ENCODE assay signal across 1 cellular context in genomic region chr5:59745422-59745863, GRCh38.
TF ChIP-seq lines count a peak whose summit lies in the region.

No MANE protein-coding gene starts in this region.

TF ChIP-seq in HEK293, 187 proteins besides CTCF, POLR2A, EP300 and RAD21 (continued from another document and continues in another):
- peak; percentile 75; the same call in 1 of the 2 replicates for TF ChIP-seq INSM2 (tag by site-specific recombination; IDR thresholded peaks at IDR 0.05)
- TF ChIP-seq ZNF341 (tag by site-specific recombination; IDR thresholded peaks at IDR 0.05; ENCODE audit: low read depth) = peak; percentile 46; the same call in 1 of the 2 replicates
- no peak for TF ChIP-seq YY1 (tag by site-specific recombination; IDR thresholded peaks at IDR 0.05)
- TF ChIP-seq WT1 (tag by site-specific recombination; IDR thresholded peaks at IDR 0.05) = peak; percentile 52; the same call in 1 of the 2 replicates
- TF ChIP-seq ZNF580 (tag by site-specific recombination; IDR thresholded peaks at IDR 0.05) = peak; percentile 77
- no peak for TF ChIP-seq ZNF366 (tag by site-specific recombination; conservative IDR thresholded peaks at IDR 0.05)
- TF ChIP-seq ZNF585B (tag by site-specific recombination; IDR thresholded peaks at IDR 0.05) = no peak
- no peak for TF ChIP-seq YY2 (tag by site-specific recombination; IDR thresholded peaks at IDR 0.05)
- peak; percentile 52; the same call in 1 of the 2 replicates for TF ChIP-seq ZNF18 (tag by site-specific recombination; IDR thresholded peaks at IDR 0.05)
- TF ChIP-seq ZNF521 (tag by site-specific recombination; IDR thresholded peaks at IDR 0.05) = no peak
- TF ChIP-seq ZSCAN30 (tag by site-specific recombination; IDR thresholded peaks at IDR 0.05) = 0 out of 2 replicates have a peak, but pooled peaks have one; percentile 35
- TF ChIP-seq ZNF623 (tag by site-specific recombination; IDR thresholded peaks at IDR 0.05) = no peak
- TF ChIP-seq SALL2 (tag by site-specific recombination; IDR thresholded peaks at IDR 0.05; ENCODE audit: borderline replicate concordance) = no peak
- peak; percentile 90 for TF ChIP-seq FEZF1 (tag by site-specific recombination; IDR thresholded peaks at IDR 0.05)
- TF ChIP-seq ZBTB8A (tag by site-specific recombination; IDR thresholded peaks at IDR 0.05) = peak; percentile 62; the same call in 1 of the 2 replicates
- TF ChIP-seq ZNF335 (tag by site-specific recombination; conservative IDR thresholded peaks at IDR 0.05) = peak; percentile 35
- 0 out of 2 replicates have a peak, but pooled peaks have one; percentile 20 for TF ChIP-seq ZNF184 (tag by site-specific recombination; IDR thresholded peaks at IDR 0.05)
- TF ChIP-seq ZNF610 (tag by site-specific recombination; IDR thresholded peaks at IDR 0.05; ENCODE audit: borderline replicate concordance) = peak; percentile 40; the same call in 1 of the 2 replicates
- no peak for TF ChIP-seq ZFP37 (tag by site-specific recombination; IDR thresholded peaks at IDR 0.05)
- TF ChIP-seq SP3 (tag by site-specific recombination; IDR thresholded peaks at IDR 0.05) = no peak
- no peak for TF ChIP-seq ZNF398 (tag by site-specific recombination; IDR thresholded peaks at IDR 0.05)
- TF ChIP-seq ZNF692 (tag by site-specific recombination; IDR thresholded peaks at IDR 0.05) = 0 out of 2 replicates have a peak, but pooled peaks have one; percentile 17
- TF ChIP-seq ZNF544 (tag by site-specific recombination; IDR thresholded peaks at IDR 0.05) = no peak
- TF ChIP-seq ZNF777 (tag by site-specific recombination; IDR thresholded peaks at IDR 0.05; ENCODE audit: borderline replicate concordance) = no peak
- TF ChIP-seq ZNF211 (tag by site-specific recombination; IDR thresholded peaks at IDR 0.05; ENCODE audit: low read depth) = no peak
- peak; percentile 95 for TF ChIP-seq SCRT2 (tag by site-specific recombination; IDR thresholded peaks at IDR 0.05)
- no peak for TF ChIP-seq ZNF280D (tag by site-specific recombination; IDR thresholded peaks at IDR 0.05)
- no peak for TF ChIP-seq ZNF707 (tag by site-specific recombination; IDR thresholded peaks at IDR 0.05)
- TF ChIP-seq ZFP41 (tag by site-specific recombination; IDR thresholded peaks at IDR 0.05; ENCODE audit: borderline replicate concordance) = no peak
- peak; percentile 78 for TF ChIP-seq ZNF561 (tag by site-specific recombination; IDR thresholded peaks at IDR 0.05; ENCODE audit: borderline replicate concordance)
- 0 out of 2 replicates have a peak, but pooled peaks have one; percentile 21 for TF ChIP-seq PATZ1 (tag by site-specific recombination; IDR thresholded peaks at IDR 0.05)
- TF ChIP-seq ZNF324 (tag by site-specific recombination; IDR thresholded peaks at IDR 0.05) = 0 out of 2 replicates have a peak, but pooled peaks have one; percentile 62
- TF ChIP-seq ZNF239 (tag by site-specific recombination; IDR thresholded peaks at IDR 0.05) = no peak
- TF ChIP-seq SETDB1 (IDR thresholded peaks at IDR 0.05; ENCODE audit: insufficient read length, low read length) = no peak
- TF ChIP-seq ZNF449 (tag by site-specific recombination; IDR thresholded peaks at IDR 0.05) = no peak
- TF ChIP-seq GLIS2 (tag by site-specific recombination; IDR thresholded peaks at IDR 0.05) = no peak
- TF ChIP-seq ZNF10 (tag by site-specific recombination; IDR thresholded peaks at IDR 0.05) = no peak
- TF ChIP-seq ZNF843 (tag by site-specific recombination; IDR thresholded peaks at IDR 0.05) = peak; percentile 94
- no peak for TF ChIP-seq KLF17 (tag by site-specific recombination; IDR thresholded peaks at IDR 0.05)
- TF ChIP-seq ZNF830 (tag by site-specific recombination; IDR thresholded peaks at IDR 0.05; ENCODE audit: low read depth) = no peak
- TF ChIP-seq KLF16 (tag by site-specific recombination; IDR thresholded peaks at IDR 0.05) = no peak
- TF ChIP-seq ZNF26 (tag by site-specific recombination; IDR thresholded peaks at IDR 0.05) = no peak
- no peak for TF ChIP-seq GLI2 (tag by site-specific recombination; IDR thresholded peaks at IDR 0.05; ENCODE audit: borderline replicate concordance, low read depth)
- TF ChIP-seq MZF1 (tag by site-specific recombination; IDR thresholded peaks at IDR 0.05; ENCODE audit: borderline replicate concordance) = peak; percentile 18; the same call in 1 of the 2 replicates
- no peak for TF ChIP-seq ZNF138 (tag by site-specific recombination; IDR thresholded peaks at IDR 0.05; ENCODE audit: borderline replicate concordance)
- TF ChIP-seq ZNF121 (tag by site-specific recombination; IDR thresholded peaks at IDR 0.05) = no peak
- TF ChIP-seq ZNF2 (tag by site-specific recombination; IDR thresholded peaks at IDR 0.05) = peak; percentile 84
- peak; percentile 95 for TF ChIP-seq ZNF629 (tag by site-specific recombination; IDR thresholded peaks at IDR 0.05)
- TF ChIP-seq ZNF394 (tag by site-specific recombination; IDR thresholded peaks at IDR 0.05; ENCODE audit: borderline replicate concordance) = no peak; the same call in 1 of the 2 replicates
- TF ChIP-seq ZNF76 (tag by site-specific recombination; IDR thresholded peaks at IDR 0.05; ENCODE audit: borderline replicate concordance, low read depth) = peak; percentile 50; the same call in 1 of the 2 replicates
- TF ChIP-seq OVOL3 (tag by site-specific recombination; IDR thresholded peaks at IDR 0.05) = no peak
